Comparison of ENCODE assay signal across 14 cellular contexts in genomic region chr7:30751257-30751650, GRCh38. TPM values are rescaled to one million over a fixed set of nuclear protein-coding genes. Genes with fewer than 3 reads are reported as not detected.
DNase-seq lines count a peak whose midpoint lies in the region; TF ChIP-seq lines count a peak whose summit lies in the region.
"Had no signal": no experiment of that assay in that cellular context is flagged by ENCODE, and none has a peak within 500 bp of the region (broad histone marks: within the 10 kb centered on the region; RNA-seq: fewer than 3 reads in every experiment).

No MANE protein-coding gene starts in this region.

- H3K4me2 ChIP-seq in fibroblast of lung (ENCODE audit: extremely low read depth, insufficient read depth, low read length): peak overlapping the region; percentile 61
- H3K4me2 ChIP-seq in parathyroid adenoma (ENCODE audit: low read length): peak overlapping the region; percentile 28

- no peaks in the 10 kb centered on the region for H3K27me3 ChIP-seq in fibroblast of lung (ENCODE audit: control insufficient read depth, insufficient read depth, low read length)
- no peaks in the 10 kb centered on the region for H3K27me3 ChIP-seq in parathyroid adenoma (ENCODE audit: control insufficient read depth, insufficient read depth, low read length)
- no peaks in the 10 kb centered on the region for H3K27me3 ChIP-seq in transverse colon

- in situ Hi-C loops in transverse colon (cut with MboI; ENCODE audit: low pct_ligation_motif_present in 1 of 4, low pct_unique_long_range_greater_than_20kb in 1 of 4, low sequenced_read_pairs in 3 of 4) (no loop called here), GM13976 (cut with MboI; ENCODE audit: low sequenced_read_pairs, unreplicated experiment) (no loop called here)

- H3K36me3 ChIP-seq in fibroblast of lung (ENCODE audit: control insufficient read depth, insufficient read depth, low read length): peaks cover 12% of the 10 kb centered on the region
- H3K36me3 ChIP-seq in parathyroid adenoma (ENCODE audit: control insufficient read depth, insufficient read depth, low read length): no peaks in the 10 kb centered on the region
- H3K36me3 ChIP-seq in transverse colon: no peaks in the 10 kb centered on the region

- H4K20me1 ChIP-seq in fibroblast of lung (ENCODE audit: control insufficient read depth, extremely low read depth, insufficient read depth, low read length): no peaks in the 10 kb centered on the region

- H3K9ac ChIP-seq in fibroblast of lung (ENCODE audit: insufficient read depth, low read length) (peak overlapping the region; percentile 64), parathyroid adenoma (no peak overlapping the region)

- peaks cover 20% of the 10 kb centered on the region for H3K79me2 ChIP-seq in fibroblast of lung (ENCODE audit: control insufficient read depth, insufficient read depth, low read length)
- no peaks in the 10 kb centered on the region for H3K79me2 ChIP-seq in parathyroid adenoma

- H3K9me3 ChIP-seq in fibroblast of lung (ENCODE audit: control insufficient read depth, insufficient read depth, low read depth, low read length): no peaks in the 10 kb centered on the region
- H3K9me3 ChIP-seq in parathyroid adenoma (ENCODE audit: control insufficient read depth, low read length): no peaks in the 10 kb centered on the region
- no peaks in the 10 kb centered on the region for H3K9me3 ChIP-seq in transverse colon

- TF ChIP-seq EP300 in transverse colon (IDR thresholded peaks at IDR 0.05; ENCODE audit: low read depth): no peak

- peak overlapping the region; percentile 81 for H3K27ac ChIP-seq in angular gyrus (ENCODE audit: low read depth, low read length)
- H3K27ac ChIP-seq in fibroblast of lung (ENCODE audit: insufficient read depth, low read length): peak overlapping the region; percentile 83
- peak overlapping the region; percentile 55 for H3K27ac ChIP-seq in parathyroid adenoma
- H3K27ac ChIP-seq in transverse colon: peak overlapping the region; percentile 75 to 83 (median 80)

- H3K4me1 ChIP-seq in fibroblast of lung (ENCODE audit: control insufficient read depth, extremely low read depth, insufficient read depth, low read length) (peaks cover 27% of the 10 kb centered on the region), parathyroid adenoma (no peaks in the 10 kb centered on the region), transverse colon (peaks cover 16 to 37% (median 30%) of the 10 kb centered on the region in 4 donors)

- 72% methylated on average over 6 of the region's 6 CpGs; no CpG with 5 or more reads in 1 of the 2 donors for WGBS in transverse colon (ENCODE audit: low coverage in 1 of 2), 2 donors

- DNase-seq in fibroblast of lung (ENCODE audit: low read depth in 2 of 2) (no peak), transverse colon (no peak), NCI-H1417 (lab: John Stamatoyannopoulos, UW) (no peak), GM13976 (ENCODE audit: low spot score) (no peak)
- no peak for DNase-seq in activated T-cell treated with anti-CD3 and anti-CD28 coated beads, Interleukin-2, amount 50 U/mL, for 48 hours
- DNase-seq: activated CD4-positive, alpha-beta T cell treated with anti-CD3 and anti-CD28 coated beads for 36 hours; activated T-cell treated with anti-CD3 and anti-CD28 coated beads, Interleukin-2, amount 50 U/mL, for 1 hour; GF-D8; NCI-H1105 treated with DMSO at 0.1 percent for 48 hours; NCI-H524 treated with DMSO at 0.1 percent for 48 hours; stimulated activated CD4-positive, alpha-beta T cell treated with anti-CD3 and anti-CD28 coated beads, Interleukin-2, amount 100 ng/mL, for 24 hours had no signal

- no peak for TF ChIP-seq CTCF in fibroblast of lung (conservative IDR thresholded peaks at IDR 0.05 in 1 of 2, IDR thresholded peaks at IDR 0.05 in 1 of 2; ENCODE audit: low read depth in 1 of 2, low read length in 2 of 2)
- TF ChIP-seq CTCF in parathyroid adenoma (IDR thresholded peaks at IDR 0.05): no peak
- no peak for TF ChIP-seq CTCF in transverse colon (IDR thresholded peaks at IDR 0.05)
- no peak for TF ChIP-seq CTCF in GM13976 (IDR thresholded peaks at IDR 0.05; ENCODE audit: borderline replicate concordance, control extremely low read depth, extremely low read depth, insufficient read depth, missing control alignments)

- peak overlapping the region in 2 of 4 experiments; percentile 16 to 56 for H3K4me3 ChIP-seq in fibroblast of lung (replicated peaks in 1 of 4; ENCODE audit: control extremely low read depth in 1 of 4, insufficient read depth in 1 of 4, low read depth in 3 of 4, low read length in 4 of 4)
- H3K4me3 ChIP-seq in parathyroid adenoma (ENCODE audit: low read depth, low read length): no peak overlapping the region
- no peak overlapping the region for H3K4me3 ChIP-seq in transverse colon
- H3K4me3 ChIP-seq: K562 had no signal

- intact Hi-C loops in transverse colon (cut with DNase I; ENCODE audit: low total_unique reads): no loop called here

- no peak for TF ChIP-seq POLR2A in transverse colon (IDR thresholded peaks at IDR 0.05)

- H2AFZ ChIP-seq in fibroblast of lung (ENCODE audit: low read length): no peak overlapping the region
- H2AFZ ChIP-seq in parathyroid adenoma: no peak overlapping the region

RNA-seq across cellular contexts. Expression of gene INMT, which starts 0.7 kb away (rescaled TPM):
- total RNA-seq in fibroblast of lung (17.5 and 75.8 TPM in 2 replicates), transverse colon (10 to 100 TPM in 1 of 4 donors, 1 to 10 TPM in 3; 3.8 to 15.5 (median 8.7) TPM)
- 37.0 and 237 TPM in 2 replicates for polyA plus RNA-seq in fibroblast of lung
- polyA plus RNA-seq in fibroblast of lung (2012): 26.5 and 169 TPM in 2 replicates
- 26.1 and 211 TPM in 2 replicates for polyA minus RNA-seq in fibroblast of lung (ENCODE audit: low replicate concordance)
- polyA plus RNA-seq: K562 had no signal

RNA-seq across cellular contexts. Expression of gene MINDY4, which starts 20.0 kb away (rescaled TPM):
- 4.1 and 6.1 TPM in 2 replicates for total RNA-seq in fibroblast of lung
- polyA plus RNA-seq in fibroblast of lung: 3.9 and 6.3 TPM in 2 replicates
- polyA plus RNA-seq in fibroblast of lung (2012): 6.4 and 11.1 TPM in 2 replicates
- polyA minus RNA-seq in fibroblast of lung (ENCODE audit: low replicate concordance): 11.8 and 32.0 TPM in 2 replicates
- 10 to 100 TPM in 1 of 4 donors, 1 to 10 TPM in 3; 4.6 to 14.1 (median 6.8) TPM for total RNA-seq in transverse colon
